ENCODE assay signal across 25 cellular contexts in genomic region chr9:112032733-112033132, GRCh38.
DNase-seq lines count a peak whose midpoint lies in the region; FAIRE-seq and TF ChIP-seq lines count a peak whose summit lies in the region.
"Had no signal": no experiment of that assay in that cellular context is flagged by ENCODE, and none has a peak within 500 bp of the region (broad histone marks: within the 10 kb centered on the region; RNA-seq: fewer than 3 reads in every experiment).

No MANE protein-coding gene starts in this region.

- H3K36me3 Mint-ChIP-seq in astrocyte (ENCODE audit: low read depth, unreplicated experiment) = no peaks in the 10 kb centered on the region
- H3K36me3 Mint-ChIP-seq: CD8-positive, alpha-beta T cell; IgD-negative memory B cell had no signal

- TF ChIP-seq CTCF in AG10803 (conservative IDR thresholded peaks at IDR 0.05; ENCODE audit: low read length) = no peak
- no peak for TF ChIP-seq CTCF in astrocyte (IDR thresholded peaks at IDR 0.05; ENCODE audit: insufficient read depth, low read depth, low read length)

- DNase-seq in AG10803 (ENCODE audit: low read depth) (peak; percentile 61), LHCN-M2 (ENCODE audit: low read depth) (peak; percentile 32), astrocyte (ENCODE audit: low read depth) (peak; percentile 69), iris pigment epithelial cell (ENCODE audit: low read depth) (peak; percentile 70), germinal center (ENCODE audit: low spot score) (no peak), SIG-M5 (lab: John Stamatoyannopoulos, UW) (no peak), middle frontal gyrus (ENCODE audit: extremely low spot score, low spot score) (no peak), NCI-H1694 (lab: John Stamatoyannopoulos, UW) (no peak)
- DNase-seq: activated naive CD4-positive, alpha-beta T cell treated with anti-CD3 and anti-CD28 coated beads, Interleukin-2, amount 50 U/mL, for 16 hours; CD8-positive, alpha-beta T cell; DND-41; erythroblast; heart left ventricle; midbrain; NCI-H1092; NCI-H2107; NCI-H526 treated with DMSO at 0.1 percent for 48 hours; OCI-M1; stimulated activated CD4-positive, alpha-beta T cell treated with anti-CD3 and anti-CD28 coated beads, Interleukin-2, amount 100 ng/mL, for 24 hours; substantia nigra had no signal

- FAIRE-seq in astrocyte (lab: Jason Lieb, UNC) = no peak
- FAIRE-seq: keratinocyte had no signal

- no peaks in the 10 kb centered on the region for H3K9me3 ChIP-seq in astrocyte (ENCODE audit: insufficient read depth, low read depth, low read length)
- H3K9me3 ChIP-seq: heart left ventricle, neutrophil, right atrium auricular region had no signal

- H3K36me3 ChIP-seq in astrocyte (ENCODE audit: insufficient read depth, low read length) = no peaks in the 10 kb centered on the region
- H3K36me3 ChIP-seq: heart left ventricle, neutrophil, right atrium auricular region had no signal

- no peak overlapping the region for H2AFZ ChIP-seq in astrocyte (ENCODE audit: low read depth, low read length)

- no peaks in the 10 kb centered on the region for H4K20me1 ChIP-seq in astrocyte (ENCODE audit: insufficient read depth, low read length)

- no peaks in the 10 kb centered on the region for H3K27me3 Mint-ChIP-seq in astrocyte (ENCODE audit: low read depth, unreplicated experiment)
- H3K27me3 Mint-ChIP-seq: IgD-negative memory B cell had no signal

- no peak overlapping the region for H3K27ac Mint-ChIP-seq in astrocyte (ENCODE audit: unreplicated experiment)
- H3K27ac Mint-ChIP-seq: CD8-positive, alpha-beta T cell had no signal

- no peak overlapping the region for H3K4me3 Mint-ChIP-seq in astrocyte (ENCODE audit: unreplicated experiment)
- H3K4me3 Mint-ChIP-seq: CD8-positive, alpha-beta T cell had no signal

- peaks cover 48% of the 10 kb centered on the region for H3K4me1 Mint-ChIP-seq in astrocyte (ENCODE audit: low read depth, unreplicated experiment)

- peaks cover 46% of the 10 kb centered on the region for H3K4me1 ChIP-seq in astrocyte (ENCODE audit: insufficient read depth, low read length)

- H3K9me3 Mint-ChIP-seq in astrocyte (ENCODE audit: unreplicated experiment) = no peaks in the 10 kb centered on the region
- H3K9me3 Mint-ChIP-seq: CD8-positive, alpha-beta T cell had no signal

- H3K27ac ChIP-seq in astrocyte (ENCODE audit: low read depth, low read length) = peak overlapping the region; percentile 63
- H3K27ac ChIP-seq: neutrophil, right atrium auricular region, SK-N-MC had no signal

- no peak overlapping the region for H3K4me3 ChIP-seq in AG10803 (ENCODE audit: low read length)
- no peak overlapping the region for H3K4me3 ChIP-seq in astrocyte (ENCODE audit: insufficient read depth, low read depth, low read length)
- H3K4me3 ChIP-seq: heart left ventricle, right atrium auricular region, SK-N-MC had no signal

- H3K79me2 ChIP-seq in astrocyte (ENCODE audit: insufficient read depth, low read length) = no peaks in the 10 kb centered on the region

- peak overlapping the region; percentile 51 for H3K4me2 ChIP-seq in astrocyte (ENCODE audit: low read length)

- no peaks in the 10 kb centered on the region for H3K27me3 ChIP-seq in astrocyte (ENCODE audit: insufficient read depth, low read length)
- H3K27me3 ChIP-seq: heart left ventricle, neutrophil, right atrium auricular region had no signal

- no peak overlapping the region for H3K9ac ChIP-seq in astrocyte (ENCODE audit: low read length)

Comparison
In these comparisons a context has a peak if more than half of its experiments do, and no peak if none do; other contexts are left out.
1. DNase-seq: peak in AG10803 (single experiment), LHCN-M2 (single experiment), astrocyte (single experiment) and iris pigment epithelial cell (single experiment); none in germinal center (single experiment), SIG-M5 (single experiment), middle frontal gyrus (single experiment) and NCI-H1694 (single experiment).